Comparison of ENCODE assay signal across 11 cellular contexts in the genomic region with DNA sequence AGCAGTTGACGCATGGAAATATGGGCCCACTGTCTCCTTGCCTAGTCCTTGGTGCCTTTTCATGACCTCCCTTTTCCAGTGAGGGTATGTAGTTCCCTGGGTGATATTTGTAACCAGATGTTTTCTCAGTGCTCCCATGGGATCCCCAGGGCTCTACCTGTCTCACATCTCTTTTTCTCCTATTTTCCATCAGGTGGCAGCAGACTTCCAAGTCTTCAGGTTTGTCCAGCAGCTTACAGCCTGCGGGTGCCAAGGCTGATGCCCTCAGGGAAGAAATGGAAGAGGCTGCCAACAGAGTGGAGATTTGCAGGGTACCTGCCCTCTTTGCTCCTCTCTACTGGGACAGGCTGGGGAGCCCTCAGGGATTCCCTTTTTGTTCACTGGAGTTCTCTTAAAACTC.
DNase-seq lines count a peak whose midpoint lies in the region; ATAC-seq, FAIRE-seq and TF ChIP-seq lines count a peak whose summit lies in the region.
"Had no signal": no experiment of that assay in that cellular context is flagged by ENCODE, and none has a peak within 500 bp of the region (broad histone marks: within the 10 kb centered on the region; RNA-seq: fewer than 3 reads in every experiment).

No MANE protein-coding gene starts in this region.

- no peak for TF ChIP-seq EP300 in stomach (IDR thresholded peaks at IDR 0.05)

- WGBS in hepatocyte (ENCODE audit: low lambda C conversion rate, missing lambda C conversion rate), result 54% methylated on average over 2 of the region's 2 CpGs
- 53 to 94% (median 69%) methylated on average over 2 of the region's 2 CpGs for WGBS in stomach, 5 donors

- H4K20me1 ChIP-seq in hepatocyte (ENCODE audit: insufficient read depth, poor library complexity, severe bottlenecking), result no peaks in the 10 kb centered on the region

- no peaks in the 10 kb centered on the region for H3K79me2 ChIP-seq in hepatocyte

- H3K9me3 ChIP-seq in AG04450 (ENCODE audit: control insufficient read depth, insufficient read depth, low read length) (no peaks in the 10 kb centered on the region), hepatocyte (ENCODE audit: low read depth) (no peaks in the 10 kb centered on the region), stomach (no peaks in the 10 kb centered on the region)

- no peak for TF ChIP-seq POLR2A in stomach (IDR thresholded peaks at IDR 0.05)

- H3K4me2 ChIP-seq in hepatocyte, result no peak overlapping the region

- H3K27me3 ChIP-seq in AG04450 (ENCODE audit: control insufficient read depth, insufficient read depth, low read length) (no peaks in the 10 kb centered on the region), hepatocyte (no peaks in the 10 kb centered on the region), stomach (no peaks in the 10 kb centered on the region)

- no peak for DNase-seq in AG04450 (ENCODE audit: low read depth, low spot score)
- no peak for DNase-seq in GM13977 (ENCODE audit: low spot score)
- peak; percentile 14 for DNase-seq in RCC 7860 (ENCODE audit: low spot score)
- DNase-seq in hepatocyte (ENCODE audit: low spot score), result no peak
- no peak for DNase-seq in activated CD8-positive, alpha-beta memory T cell treated with anti-CD3 and anti-CD28 coated beads for 24 hours
- DNase-seq in stomach, result no peak
- no peak for DNase-seq in T-helper 9 cell
- DNase-seq: activated B cell treated with CpG ODN at 0.5 μM for 24 hours; activated naive CD4-positive, alpha-beta T cell treated with Interleukin-2 at 50 U/mL for 16 hours; NCI-H524 treated with DMSO at 0.1 percent for 48 hours had no signal

- H3K4me3 ChIP-seq in AG04450 (ENCODE audit: low read depth, low read length), result no peak overlapping the region
- H3K4me3 ChIP-seq in hepatocyte, result no peak overlapping the region
- H3K4me3 ChIP-seq in stomach, result no peak overlapping the region

- CTCF ChIA-PET in AG04450 (lab: Charles Lee), result interaction anchor here (1.3 kb wide), 1 partner anchor 74 kb away, joined by 4 read pairs; no protein-coding TSS in a partner anchor

- ATAC-seq in GM21423 (IDR thresholded peaks at IDR 0.05; ENCODE audit: unreplicated experiment), result no peak

- H2AFZ ChIP-seq in hepatocyte, result no peak overlapping the region

- intact Hi-C loops in stomach (cut with DNase I; ENCODE audit: low total_unique reads), result no loop called here

- TF ChIP-seq CTCF in AG04450 (IDR thresholded peaks at IDR 0.05; ENCODE audit: low read depth, low read length) (peak; percentile 16; the same call in 1 of the 2 replicates), GM13977 (IDR thresholded peaks at IDR 0.05; ENCODE audit: extremely low read depth, insufficient read depth, missing control alignments) (peak; percentile 12), hepatocyte (IDR thresholded peaks at IDR 0.05; ENCODE audit: poor library complexity) (peak; percentile 10), stomach (IDR thresholded peaks at IDR 0.05) (no peak)

- H3K4me1 ChIP-seq in hepatocyte (ENCODE audit: insufficient read depth) (no peaks in the 10 kb centered on the region), stomach (no peaks in the 10 kb centered on the region)

- H3K36me3 ChIP-seq in hepatocyte (replicated peaks; ENCODE audit: insufficient read depth, low read depth) (no peaks in the 10 kb centered on the region), stomach (peaks cover 0 to 17% (median 3%) of the 10 kb centered on the region in 4 donors)

- FAIRE-seq in RCC 7860 (lab: Jason Lieb, UNC), result no peak

- in situ Hi-C loops in GM13977 (cut with MboI; ENCODE audit: low pct_unique_long_range_greater_than_20kb, low sequenced_read_pairs, unreplicated experiment), result no loop called here

- POLR2A ChIA-PET in AG04450 (lab: Yijun Ruan, JAX), result no interaction called here

- no peak overlapping the region for H3K27ac ChIP-seq in AG04450 (ENCODE audit: low read depth, low read length)
- no peak overlapping the region for H3K27ac ChIP-seq in hepatocyte
- H3K27ac ChIP-seq in stomach, result no peak overlapping the region

- H3K9me2 ChIP-seq in hepatocyte (replicated peaks; ENCODE audit: insufficient read depth), result no peaks in the 10 kb centered on the region

Comparison
In these comparisons a context has a peak if more than half of its experiments do, and no peak if none do; other contexts are left out.
1. CTCF ChIP-seq: peak in AG04450 (single experiment), GM13977 (single experiment) and hepatocyte (single experiment); none in stomach (0 of 7).